ENCODE assay signal across 8 cellular contexts in genomic region chr17:50626037-50626574, GRCh38. TPM values are rescaled to one million over a fixed set of nuclear protein-coding genes. Genes with fewer than 3 reads are reported as not detected.
DNase-seq lines count a peak whose midpoint lies in the region; ATAC-seq and TF ChIP-seq lines count a peak whose summit lies in the region.

No MANE protein-coding gene starts in this region.

- no peaks in the 10 kb centered on the region for H3K9me3 ChIP-seq in breast epithelium

- peaks cover 0 to under 1% of the 10 kb centered on the region in 2 donors for H3K27me3 ChIP-seq in breast epithelium

- no peaks in the 10 kb centered on the region for H3K4me1 ChIP-seq in breast epithelium

- TF ChIP-seq CTCF in WI38 (IDR thresholded peaks at IDR 0.05; ENCODE audit: low read depth, low read length) (peak; percentile 82), breast epithelium (IDR thresholded peaks at IDR 0.05) (peak; percentile 72 to 76 (median 74))

- no peak overlapping the region for H3K27ac ChIP-seq in breast epithelium

- TF ChIP-seq POLR2A in breast epithelium (IDR thresholded peaks at IDR 0.05): no peak

- ATAC-seq in Right ventricle myocardium inferior (peak; percentile 80), GM18858 (IDR thresholded peaks at IDR 0.05; ENCODE audit: unreplicated experiment) (no peak)

- DNase-seq in Right ventricle myocardium inferior (ENCODE audit: missing footprints) (peak; percentile 84), cardiac septum (ENCODE audit: low spot score) (no peak), NCI-H2107 treated with DMSO at 0.1 percent for 48 hours (lab: John Stamatoyannopoulos, UW; ENCODE audit: unreplicated experiment) (peak; percentile 52), breast epithelium (ENCODE audit: low spot score in 2 of 2) (peak; percentile 68 to 71), kidney tubule cell (ENCODE audit: low spot score) (peak; percentile 76)
- DNase-seq in stimulated activated CD4-positive, alpha-beta T cell treated with anti-CD3 and anti-CD28 coated beads, Interleukin-4, amount 100 ng/mL, for 1 hour: peak; percentile 68

- no peak overlapping the region for H3K4me3 ChIP-seq in WI38 (ENCODE audit: low read depth, low read length)
- no peak overlapping the region for H3K4me3 ChIP-seq in breast epithelium

- H3K36me3 ChIP-seq in breast epithelium: no peaks in the 10 kb centered on the region

- intact Hi-C loops in Right ventricle myocardium inferior (cut with DNase I): loop anchor here (1.0 kb wide), 2 partner anchors 79 to 144 kb away; partner anchors contain the start of gene SPATA20
- intact Hi-C loops in cardiac septum (cut with DNase I): loop anchor here (2.0 to 5.0 kb wide), 2 partner anchors 75 to 144 kb away; no protein-coding TSS in a partner anchor
- intact Hi-C loops in breast epithelium (cut with DNase I; ENCODE audit: low total_unique reads): no loop called here

RNA-seq across cellular contexts. Expression of gene ABCC3, which starts 8.6 kb away (rescaled TPM):
- 0.68 TPM for total RNA-seq in Right ventricle myocardium inferior
- total RNA-seq in cardiac septum: 1.9 TPM
- total RNA-seq in breast epithelium: 100 to 1,000 TPM in 1 of 3 donors, 10 to 100 TPM in 1, 1 to 10 TPM in 1; 6.1 to 122 (median 81.0) TPM
